ENCODE assay signal across 24 cellular contexts in the genomic region with DNA sequence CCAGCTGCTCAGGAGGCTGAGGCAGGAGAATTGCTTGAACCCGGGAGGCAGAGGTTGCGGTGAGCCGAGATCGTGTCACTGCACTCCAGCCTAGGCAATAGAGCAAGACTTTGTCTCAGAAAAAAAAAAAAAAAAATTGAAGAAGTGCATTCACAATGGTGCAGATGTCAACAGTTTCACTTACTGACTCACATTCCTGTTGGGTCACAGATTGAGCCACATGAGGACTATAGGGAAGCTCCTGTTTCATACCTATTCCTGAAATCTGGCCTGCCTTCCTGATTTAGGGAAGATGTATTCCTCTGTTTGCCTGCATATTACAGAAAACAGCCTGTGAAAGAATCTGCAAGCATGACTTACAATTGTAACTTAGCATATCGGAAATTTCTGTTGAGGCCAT.
"Had no signal": no experiment of that assay in that cellular context is flagged by ENCODE, and none has a peak within 500 bp of the region (broad histone marks: within the 10 kb centered on the region; RNA-seq: fewer than 3 reads in every experiment).

No MANE protein-coding gene starts in this region.

- H3K9me3 Mint-ChIP-seq: activated naive CD8-positive, alpha-beta T cell treated with anti-CD3 and anti-CD28 coated beads for 36 hours; activated T-helper 17 cell treated with anti-CD3 and anti-CD28 coated beads, Interleukin-2, amount 50 U/mL, for 72 hours had no signal

- DNase-seq: activated CD4-positive, alpha-beta memory T cell treated with anti-CD3 and anti-CD28 coated beads, Interleukin-2, amount 10 ng/mL, durations not matched to agents 7 days and 5 days; activated CD4-positive, alpha-beta T cell treated with anti-CD3 and anti-CD28 coated beads, Interleukin-2, amount 10 ng/mL, durations not matched to agents 7 days and 5 days; activated CD4-positive, CD25-positive, alpha-beta regulatory T cell; activated gamma-delta T cell treated with Interleukin-2 at 50 U/mL for 16 hours; activated naive CD4-positive, alpha-beta T cell treated with anti-CD3 and anti-CD28 coated beads, Interleukin-2, amount 10 ng/mL, durations not matched to agents 7 days and 5 days; activated naive CD8-positive, alpha-beta T cell treated with anti-CD3 and anti-CD28 coated beads for 36 hours; activated T-cell treated with anti-CD3 and anti-CD28 coated beads for 4 hours; activated T-cell treated with anti-CD3 and anti-CD28 coated beads, Interleukin-2, amount 50 U/mL, for 48 hours; brain microvascular endothelial cell; cerebellar nuclear complex; MM.1S; NCI-H1092 treated with DMSO at 0.1 percent for 48 hours; NCI-H1417 treated with DMSO at 0.1 percent for 48 hours; NCI-H1694; NCI-H2029; NCI-H510A treated with DMSO at 0.1 percent for 48 hours; NCI-H69; NK-92 treated with Interleukin-12 subunit alpha and Interleukin-12 subunit beta, amount 100 ng/mL, for 24 hours; PC-9; SIG-M5; T-helper 17 cell; T-helper 9 cell had no signal

- ATAC-seq: activated T-helper 17 cell treated with anti-CD3 and anti-CD28 coated beads, Interleukin-2, amount 50 U/mL, for 72 hours; T-helper 17 cell had no signal

- H3K36me3 ChIP-seq: brain microvascular endothelial cell had no signal

- FAIRE-seq: TTC549 had no signal

- H3K27ac ChIP-seq: brain microvascular endothelial cell, PC-9 had no signal

- H3K4me3 ChIP-seq: PC-9 had no signal

- H3K27me3 Mint-ChIP-seq: activated CD4-positive, alpha-beta memory T cell treated with anti-CD3 and anti-CD28 coated beads, Interleukin-2, amount 10 ng/mL, durations not matched to agents 7 days and 5 days; activated naive CD4-positive, alpha-beta T cell treated with anti-CD3 and anti-CD28 coated beads, Interleukin-2, amount 10 ng/mL, durations not matched to agents 7 days and 5 days; activated naive CD8-positive, alpha-beta T cell treated with anti-CD3 and anti-CD28 coated beads for 36 hours; activated T-helper 17 cell treated with anti-CD3 and anti-CD28 coated beads, Interleukin-2, amount 50 U/mL, for 72 hours; T-helper 17 cell had no signal

- H3K4me3 Mint-ChIP-seq: activated CD4-positive, alpha-beta memory T cell treated with anti-CD3 and anti-CD28 coated beads, Interleukin-2, amount 10 ng/mL, durations not matched to agents 7 days and 5 days; activated CD4-positive, alpha-beta T cell treated with anti-CD3 and anti-CD28 coated beads, Interleukin-2, amount 10 ng/mL, durations not matched to agents 7 days and 5 days; activated naive CD4-positive, alpha-beta T cell treated with anti-CD3 and anti-CD28 coated beads, Interleukin-2, amount 10 ng/mL, durations not matched to agents 7 days and 5 days; activated naive CD8-positive, alpha-beta T cell treated with anti-CD3 and anti-CD28 coated beads for 36 hours; activated T-helper 17 cell treated with anti-CD3 and anti-CD28 coated beads, Interleukin-2, amount 50 U/mL, for 72 hours; T-helper 17 cell had no signal

- H3K27me3 ChIP-seq: brain microvascular endothelial cell had no signal

- H3K4me2 ChIP-seq: PC-9 had no signal

- H2AFZ ChIP-seq: PC-9 had no signal

- H3K27ac Mint-ChIP-seq: activated CD4-positive, alpha-beta memory T cell treated with anti-CD3 and anti-CD28 coated beads, Interleukin-2, amount 10 ng/mL, durations not matched to agents 7 days and 5 days; activated CD4-positive, alpha-beta T cell treated with anti-CD3 and anti-CD28 coated beads, Interleukin-2, amount 10 ng/mL, durations not matched to agents 7 days and 5 days; activated naive CD4-positive, alpha-beta T cell treated with anti-CD3 and anti-CD28 coated beads, Interleukin-2, amount 10 ng/mL, durations not matched to agents 7 days and 5 days; activated naive CD8-positive, alpha-beta T cell treated with anti-CD3 and anti-CD28 coated beads for 36 hours; activated T-helper 17 cell treated with anti-CD3 and anti-CD28 coated beads, Interleukin-2, amount 50 U/mL, for 72 hours; T-helper 17 cell had no signal
